ENCODE assay signal across 10 cellular contexts in genomic region chr11:66279092-66279797, GRCh38. TPM values are rescaled to one million over a fixed set of nuclear protein-coding genes. Genes with fewer than 3 reads are reported as not detected.
DNase-seq lines count a peak whose midpoint lies in the region; ATAC-seq, FAIRE-seq and TF ChIP-seq lines count a peak whose summit lies in the region.
"Had no signal": no experiment of that assay in that cellular context is flagged by ENCODE, and none has a peak within 500 bp of the region (broad histone marks: within the 10 kb centered on the region; RNA-seq: fewer than 3 reads in every experiment).

No MANE protein-coding gene starts in this region.

- H3K4me1 Mint-ChIP-seq in CD8-positive, alpha-beta memory T cell = peaks cover 30 to 52% (median 35%) of the 10 kb centered on the region in 3 donors
- H3K4me1 Mint-ChIP-seq in natural killer cell treated with Interleukin-12 subunit alpha and Interleukin-12 subunit beta and Interleukin-15 and Interleukin-18, amount 100 ng/mL, for 72 hours (ENCODE audit: low read depth in 2 of 2) = peaks cover 15 to 48% of the 10 kb centered on the region in 2 donors

- no peak overlapping the region for H3K4me2 ChIP-seq in GM12878 (ENCODE audit: control insufficient read depth, insufficient read depth)

- H3K27me3 ChIP-seq in CD8-positive, alpha-beta memory T cell (ENCODE audit: insufficient read depth, low read length, poor library complexity, severe bottlenecking) = no peaks in the 10 kb centered on the region
- no peaks in the 10 kb centered on the region for H3K27me3 ChIP-seq in HUES48 (ENCODE audit: control insufficient read depth, insufficient read depth, low read length)
- no peaks in the 10 kb centered on the region for H3K27me3 ChIP-seq in GM12878 (replicated peaks in 1 of 2; ENCODE audit: control insufficient read depth in 2 of 2, insufficient read depth in 2 of 2, low read length in 1 of 2)

- no peak overlapping the region for H3K4me3 ChIP-seq in CD8-positive, alpha-beta memory T cell (ENCODE audit: low read length)
- H3K4me3 ChIP-seq in HUES48 (ENCODE audit: low read depth, low read length) (peak overlapping the region; percentile 45), GM12878 (no peak overlapping the region)

- RAD21 ChIA-PET in GM12878 (lab: Charles Lee; ENCODE audit: unreplicated experiment) = interaction anchor here (1.0 kb wide), 1 partner anchor 24 kb away, joined by 4 read pairs; no protein-coding TSS in a partner anchor

- no peak for TF ChIP-seq RAD21 in GM12878 (IDR thresholded peaks at IDR 0.05; ENCODE audit: insufficient read depth, low read depth, low read length)

- H3K9me3 Mint-ChIP-seq in CD8-positive, alpha-beta memory T cell = no peaks in the 10 kb centered on the region
- H3K9me3 Mint-ChIP-seq in natural killer cell treated with Interleukin-12 subunit alpha and Interleukin-12 subunit beta and Interleukin-15 and Interleukin-18, amount 100 ng/mL, for 72 hours = no peaks in the 10 kb centered on the region

- intact Hi-C loops in GM12878 (cut with micrococcal nuclease; ENCODE audit: unreplicated experiment) = no loop called here
- intact Hi-C loops in cardiac septum (cut with DNase I) = no loop called here

- FAIRE-seq in GM12878 (lab: Jason Lieb, UNC) = no peak
- FAIRE-seq: keratinocyte had no signal

- H3K4me3 Mint-ChIP-seq in CD8-positive, alpha-beta memory T cell = peak overlapping the region; percentile 57 to 75 (median 64)
- H3K4me3 Mint-ChIP-seq in natural killer cell treated with Interleukin-12 subunit alpha and Interleukin-12 subunit beta and Interleukin-15 and Interleukin-18, amount 100 ng/mL, for 72 hours = peak overlapping the region; percentile 52

- H3K27me3 Mint-ChIP-seq in CD8-positive, alpha-beta memory T cell = peaks cover 0 to 7% of the 10 kb centered on the region in 2 donors
- peaks cover 0 to 10% of the 10 kb centered on the region in 2 donors for H3K27me3 Mint-ChIP-seq in natural killer cell treated with Interleukin-12 subunit alpha and Interleukin-12 subunit beta and Interleukin-15 and Interleukin-18, amount 100 ng/mL, for 72 hours

- in situ Hi-C loops in GM12878 (cut with MboI) = no loop called here

- H3K27ac ChIP-seq in CD8-positive, alpha-beta memory T cell (ENCODE audit: low read depth, low read length) = no peak overlapping the region
- H3K27ac ChIP-seq in HUES48 (ENCODE audit: low read depth, low read length) (no peak overlapping the region), GM12878 (ENCODE audit: control insufficient read depth, insufficient read depth) (no peak overlapping the region)
- H3K27ac ChIP-seq: neutrophil had no signal

- peaks cover 0 to 29% (median under 1%) of the 10 kb centered on the region in 3 donors for H3K36me3 Mint-ChIP-seq in CD8-positive, alpha-beta memory T cell
- peaks cover 2% of the 10 kb centered on the region for H3K36me3 Mint-ChIP-seq in natural killer cell treated with Interleukin-12 subunit alpha and Interleukin-12 subunit beta and Interleukin-15 and Interleukin-18, amount 100 ng/mL, for 72 hours

- WGBS in GM12878 (ENCODE audit: insufficient coverage, insufficient replicate concordance, low lambda C conversion rate, missing lambda C conversion rate) = 77% methylated on average over 12 of the region's 16 CpGs

- no peak for TF ChIP-seq EP300 in GM12878 (IDR thresholded peaks at IDR 0.05; ENCODE audit: borderline replicate concordance in 1 of 2, control insufficient read depth in 1 of 2, low read depth in 2 of 2, low read length in 2 of 2)

- no peak overlapping the region for H2AFZ ChIP-seq in GM12878 (ENCODE audit: control insufficient read depth, low read depth, low read length)

- H3K4me1 ChIP-seq in CD8-positive, alpha-beta memory T cell (ENCODE audit: insufficient read depth, low read length) = peaks cover 30% of the 10 kb centered on the region
- H3K4me1 ChIP-seq in HUES48 (ENCODE audit: control insufficient read depth, insufficient read depth, low read length) (peaks cover 9% of the 10 kb centered on the region), GM12878 (ENCODE audit: control insufficient read depth, insufficient read depth, low read length) (peaks cover 12% of the 10 kb centered on the region)

- CTCF ChIA-PET in CD8-positive, alpha-beta memory T cell (lab: Charles Lee) = interaction anchor here (0.8 to 1.1 kb wide), 3 partner anchors 10 to 57 kb away, joined by 3 to 8 read pairs (median 3); partner anchors contain the start of gene YIF1A
- CTCF ChIA-PET in GM12878 (lab: Yijun Ruan, JAX) = interaction anchor here (0.5 to 1.7 kb wide), 3 partner anchors 9 to 612 kb away, joined by 3 to 7 read pairs (median 3); partner anchors contain the start of gene YIF1A

- H3K79me2 ChIP-seq in GM12878 (ENCODE audit: control insufficient read depth, insufficient read depth, low read length) = no peaks in the 10 kb centered on the region

- no peaks in the 10 kb centered on the region for H3K9me3 ChIP-seq in CD8-positive, alpha-beta memory T cell (ENCODE audit: low read length)
- H3K9me3 ChIP-seq in HUES48 (ENCODE audit: control insufficient read depth, insufficient read depth, low read length) (no peaks in the 10 kb centered on the region), GM12878 (replicated peaks; ENCODE audit: control insufficient read depth, insufficient read depth, low read length) (no peaks in the 10 kb centered on the region)
- H3K9me3 ChIP-seq: neutrophil had no signal

- POLR2A ChIA-PET in CD8-positive, alpha-beta memory T cell (lab: Charles Lee) = interaction anchor here (0.6 to 1.0 kb wide), 7 partner anchors 10 to 944 kb away, joined by 3 to 6 read pairs (median 4); partner anchors contain the start of gene YIF1A
- POLR2A ChIA-PET in GM12878 (lab: Charles Lee) = interaction anchor here (0.6 to 2.0 kb wide), 2 partner anchors 10 to 223 kb away, joined by 3 to 7 read pairs; partner anchors contain the start of gene YIF1A

- TF ChIP-seq POLR2A in GM12878 (IDR thresholded peaks at IDR 0.05; ENCODE audit: low read depth, low read length) = peak; percentile 55

- TF ChIP-seq CTCF in GM12878 (IDR thresholded peaks at IDR 0.05 in 2 of 3, conservative IDR thresholded peaks at IDR 0.05 in 1 of 3; ENCODE audit: control insufficient read depth in 2 of 3, extremely low read depth in 1 of 3, insufficient read depth in 1 of 3, low read depth in 3 of 3, low read length in 3 of 3) = no peak

- no peaks in the 10 kb centered on the region; the same call in 1 of the 2 replicates for H4K20me1 ChIP-seq in GM12878 (ENCODE audit: control insufficient read depth, insufficient read depth)

- peak overlapping the region in 7 of 8 donors; percentile 19 to 96 (median 80) for H3K27ac Mint-ChIP-seq in CD8-positive, alpha-beta memory T cell
- H3K27ac Mint-ChIP-seq in natural killer cell treated with Interleukin-12 subunit alpha and Interleukin-12 subunit beta and Interleukin-15 and Interleukin-18, amount 100 ng/mL, for 72 hours = no peak overlapping the region

- no TSS peak for BruUV-seq in GM12878 (replicated peaks; lab: Mats Ljungman, UMichigan)

- peaks cover 13% of the 10 kb centered on the region for H3K36me3 ChIP-seq in CD8-positive, alpha-beta memory T cell (ENCODE audit: insufficient read depth, low read length)
- H3K36me3 ChIP-seq in HUES48 (ENCODE audit: control insufficient read depth, insufficient read depth, low read length) (peaks cover 17% of the 10 kb centered on the region), GM12878 (ENCODE audit: control insufficient read depth in 2 of 2, insufficient read depth in 2 of 2, low read length in 1 of 2) (peaks cover 5 to 16% of the 10 kb centered on the region in 2 experiments)

- ATAC-seq in GM12878 (no peak), GM19452 (IDR thresholded peaks at IDR 0.05; ENCODE audit: unreplicated experiment) (no peak)
- no peak for ATAC-seq in natural killer cell treated with Interleukin-12 subunit alpha and Interleukin-12 subunit beta and Interleukin-15 and Interleukin-18, amount 100 ng/mL, for 72 hours

- SMC1A ChIA-PET in GM12878 (lab: Charles Lee; ENCODE audit: uncharacterized antibody, unreplicated experiment) = no interaction called here

- no peak overlapping the region for H3K9ac ChIP-seq in HUES48 (ENCODE audit: low read depth, low read length)
- H3K9ac ChIP-seq in GM12878 (ENCODE audit: control insufficient read depth, insufficient read depth, low read length) = no peak overlapping the region

- no peak for DNase-seq in CD8-positive, alpha-beta memory T cell
- no peak for DNase-seq in GM12878 (ENCODE audit: low read depth, low spot score)
- DNase-seq in natural killer cell treated with Interleukin-12 subunit alpha and Interleukin-12 subunit beta and Interleukin-15 and Interleukin-18, amount 100 ng/mL, for 72 hours (ENCODE audit: low spot score) = no peak
- no peak for DNase-seq in DMS153 (lab: John Stamatoyannopoulos, UW)
- no peak for DNase-seq in cardiac septum (ENCODE audit: low spot score)
- DNase-seq: central memory CD4-positive, alpha-beta T cell had no signal

RNA-seq across cellular contexts. Expression of gene CNIH2, which starts 1.3 kb away (rescaled TPM):
- 1 to 10 TPM; 2.7 to 2.8 TPM for total RNA-seq in CD8-positive, alpha-beta memory T cell
- not detected for polyA plus RNA-seq in CD8-positive, alpha-beta memory T cell
- total RNA-seq in GM12878 (2013; cell fraction: nucleolus; rRNA removed) = 0.32 and 0.58 TPM in 2 replicates
- total RNA-seq in GM12878 (2014; rRNA removed) (0.38 and 0.62 TPM in 2 replicates), GM12878 (2014; rRNA removed; fragmentation: Illumina TruSeq; extraction: Trizol) (0.23 and 0.27 TPM in 2 replicates), GM12878 (2021) (1.2 and 2.0 TPM in 2 replicates), cardiac septum (0.22 TPM)
- 0.29 TPM for polyA plus RNA-seq in GM12878 (2011; ENCODE audit: low read depth)
- polyA plus RNA-seq in GM12878 (2011; rRNA removed) (0.73 and 0.76 TPM in 2 replicates), GM12878 (2014; fragmentation: Illumina TruSeq; extraction: Trizol) (0.82 and 0.90 TPM in 2 replicates), GM12878 (2014; fragmentation: Nextera tagmentation; extraction: Ambion mirVana) (under 1 TPM in 1 of 2 experiments, not detected in 1; 0.07 TPM), GM12878 (2014; rRNA removed) (1.0 and 1.3 TPM in 2 replicates), GM12878 (2016; fragmentation: Nextera tagmentation; extraction: Ambion mirVana) (under 1 TPM in 1 of 2 experiments, not detected in 1; 0.19 TPM)
- polyA plus RNA-seq in GM12878 (2011; cell fraction: cytosol; rRNA removed) = 0.90 and 1.0 TPM in 2 replicates
- polyA plus RNA-seq in GM12878 (2011; cell fraction: nucleus; rRNA removed) = 2.7 and 2.9 TPM in 2 replicates
- polyA plus RNA-seq in GM12878 (2012) = 0.77 and 0.97 TPM in 2 replicates
- 1.1 TPM in 1 of 2 replicates, not detected in the other for polyA minus RNA-seq in GM12878 (2011; rRNA and poly(A)+ RNA removed)
- polyA minus RNA-seq in GM12878 (2011; cell fraction: cytosol; rRNA and poly(A)+ RNA removed) = not detected in 2 replicates
- polyA minus RNA-seq in GM12878 (2011; cell fraction: nucleus; rRNA and poly(A)+ RNA removed) = 0.24 and 0.57 TPM in 2 replicates
- total RNA-seq in natural killer cell treated with Interleukin-12 subunit alpha and Interleukin-12 subunit beta and Interleukin-15 and Interleukin-18, amount 100 ng/mL, for 72 hours = 1 to 10 TPM; 1.2 to 2.6 TPM

RNA-seq across cellular contexts. Expression of gene YIF1A, which starts 9.7 kb away (rescaled TPM):
- 10 to 100 TPM; 96.5 to 97.3 TPM for total RNA-seq in CD8-positive, alpha-beta memory T cell
- polyA plus RNA-seq in CD8-positive, alpha-beta memory T cell = 61.7 TPM
- total RNA-seq in GM12878 (2013; cell fraction: nucleolus; rRNA removed) = 40.4 and 41.0 TPM in 2 replicates
- 97.7 and 123 TPM in 2 replicates for total RNA-seq in GM12878 (2014; rRNA removed)
- total RNA-seq in GM12878 (2014; rRNA removed; fragmentation: Illumina TruSeq; extraction: Trizol) = 30.4 and 37.3 TPM in 2 replicates
- total RNA-seq in GM12878 (2021) = 84.0 and 91.0 TPM in 2 replicates
- polyA plus RNA-seq in GM12878 (2011; ENCODE audit: low read depth) = 66.9 TPM
- 17.2 and 40.2 TPM in 2 replicates for polyA plus RNA-seq in GM12878 (2011; rRNA removed)
- polyA plus RNA-seq in GM12878 (2011; cell fraction: cytosol; rRNA removed) = 108 and 130 TPM in 2 replicates
- 81.0 and 87.6 TPM in 2 replicates for polyA plus RNA-seq in GM12878 (2011; cell fraction: nucleus; rRNA removed)
- 63.6 and 76.4 TPM in 2 replicates for polyA plus RNA-seq in GM12878 (2012)
- polyA plus RNA-seq in GM12878 (2014; fragmentation: Illumina TruSeq; extraction: Trizol) = 40.0 and 52.5 TPM in 2 replicates
- 10 to 100 TPM in 1 of 2 experiments, 1 to 10 TPM in 1; 6.6 to 17.5 TPM for polyA plus RNA-seq in GM12878 (2014; fragmentation: Nextera tagmentation; extraction: Ambion mirVana)
- polyA plus RNA-seq in GM12878 (2014; rRNA removed) = 93.2 and 96.0 TPM in 2 replicates
- polyA plus RNA-seq in GM12878 (2016; fragmentation: Nextera tagmentation; extraction: Ambion mirVana) = 100 to 1,000 TPM; 111 to 128 TPM
- polyA minus RNA-seq in GM12878 (2011; rRNA and poly(A)+ RNA removed) = 65.0 and 103 TPM in 2 replicates
- 46.4 and 50.5 TPM in 2 replicates for polyA minus RNA-seq in GM12878 (2011; cell fraction: cytosol; rRNA and poly(A)+ RNA removed)
- 21.9 and 37.2 TPM in 2 replicates for polyA minus RNA-seq in GM12878 (2011; cell fraction: nucleus; rRNA and poly(A)+ RNA removed)
- 10 to 100 TPM; 62.7 to 76.1 TPM for total RNA-seq in natural killer cell treated with Interleukin-12 subunit alpha and Interleukin-12 subunit beta and Interleukin-15 and Interleukin-18, amount 100 ng/mL, for 72 hours
- 74.0 TPM for total RNA-seq in cardiac septum

RNA-seq across cellular contexts. Expression of gene RAB1B, which starts 10.8 kb away (rescaled TPM):
- total RNA-seq in CD8-positive, alpha-beta memory T cell = 100 to 1,000 TPM; 119 to 125 TPM
- polyA plus RNA-seq in CD8-positive, alpha-beta memory T cell = 18.6 TPM
- total RNA-seq in GM12878 (2013; cell fraction: nucleolus; rRNA removed) = 16.5 and 17.0 TPM in 2 replicates
- total RNA-seq in GM12878 (2014; rRNA removed) (130 and 142 TPM in 2 replicates), GM12878 (2014; rRNA removed; fragmentation: Illumina TruSeq; extraction: Trizol) (61.7 and 69.3 TPM in 2 replicates), GM12878 (2021) (138 and 150 TPM in 2 replicates), cardiac septum (124 TPM)
- 39.7 TPM for polyA plus RNA-seq in GM12878 (2011; ENCODE audit: low read depth)
- polyA plus RNA-seq in GM12878 (2011; rRNA removed) (53.4 and 130 TPM in 2 replicates), GM12878 (2014; fragmentation: Illumina TruSeq; extraction: Trizol) (65.1 and 117 TPM in 2 replicates), GM12878 (2014; fragmentation: Nextera tagmentation; extraction: Ambion mirVana) (10 to 100 TPM; 10.4 to 15.6 TPM), GM12878 (2014; rRNA removed) (193 and 221 TPM in 2 replicates), GM12878 (2016; fragmentation: Nextera tagmentation; extraction: Ambion mirVana) (10 to 100 TPM; 66.1 to 76.4 TPM)
- 222 and 264 TPM in 2 replicates for polyA plus RNA-seq in GM12878 (2011; cell fraction: cytosol; rRNA removed)
- 109 and 129 TPM in 2 replicates for polyA plus RNA-seq in GM12878 (2011; cell fraction: nucleus; rRNA removed)
- 97.6 and 106 TPM in 2 replicates for polyA plus RNA-seq in GM12878 (2012)
- polyA minus RNA-seq in GM12878 (2011; rRNA and poly(A)+ RNA removed) = 105 and 171 TPM in 2 replicates
- 62.7 and 73.4 TPM in 2 replicates for polyA minus RNA-seq in GM12878 (2011; cell fraction: cytosol; rRNA and poly(A)+ RNA removed)
- 14.0 and 21.5 TPM in 2 replicates for polyA minus RNA-seq in GM12878 (2011; cell fraction: nucleus; rRNA and poly(A)+ RNA removed)
- total RNA-seq in natural killer cell treated with Interleukin-12 subunit alpha and Interleukin-12 subunit beta and Interleukin-15 and Interleukin-18, amount 100 ng/mL, for 72 hours = 100 to 1,000 TPM; 139 to 146 TPM

RNA-seq across cellular contexts. Expression of gene TMEM151A, which starts 12.4 kb away (rescaled TPM):
- total RNA-seq in CD8-positive, alpha-beta memory T cell = not detected
- polyA plus RNA-seq in CD8-positive, alpha-beta memory T cell = not detected
- total RNA-seq in GM12878 (2013; cell fraction: nucleolus; rRNA removed) = not detected in 2 replicates
- not detected in 2 replicates for total RNA-seq in GM12878 (2014; rRNA removed)
- not detected in 2 replicates for total RNA-seq in GM12878 (2014; rRNA removed; fragmentation: Illumina TruSeq; extraction: Trizol)
- 0.11 TPM in 1 of 2 replicates, not detected in the other for total RNA-seq in GM12878 (2021)
- polyA plus RNA-seq in GM12878 (2011; ENCODE audit: low read depth) = not detected
- polyA plus RNA-seq in GM12878 (2011; rRNA removed) = not detected in 2 replicates
- 0.03 TPM in 1 of 2 replicates, not detected in the other for polyA plus RNA-seq in GM12878 (2011; cell fraction: cytosol; rRNA removed)
- not detected in 2 replicates for polyA plus RNA-seq in GM12878 (2011; cell fraction: nucleus; rRNA removed)
- polyA plus RNA-seq in GM12878 (2012) = 0.07 TPM in 1 of 2 replicates, not detected in the other
- not detected in 2 replicates for polyA plus RNA-seq in GM12878 (2014; fragmentation: Illumina TruSeq; extraction: Trizol)
- not detected for polyA plus RNA-seq in GM12878 (2014; fragmentation: Nextera tagmentation; extraction: Ambion mirVana)
- polyA plus RNA-seq in GM12878 (2014; rRNA removed) = 0.04 TPM in 1 of 2 replicates, not detected in the other
- polyA plus RNA-seq in GM12878 (2016; fragmentation: Nextera tagmentation; extraction: Ambion mirVana) = not detected
- polyA minus RNA-seq in GM12878 (2011; rRNA and poly(A)+ RNA removed) = not detected in 2 replicates
- polyA minus RNA-seq in GM12878 (2011; cell fraction: cytosol; rRNA and poly(A)+ RNA removed) = not detected in 2 replicates
- polyA minus RNA-seq in GM12878 (2011; cell fraction: nucleus; rRNA and poly(A)+ RNA removed) = not detected in 2 replicates
- total RNA-seq in natural killer cell treated with Interleukin-12 subunit alpha and Interleukin-12 subunit beta and Interleukin-15 and Interleukin-18, amount 100 ng/mL, for 72 hours = not detected
- 0.24 TPM for total RNA-seq in cardiac septum
- polyA plus RNA-seq: keratinocyte had no signal

RNA-seq across cellular contexts. Expression of gene KLC2, which starts 21.7 kb away (rescaled TPM):
- total RNA-seq in CD8-positive, alpha-beta memory T cell = 10 to 100 TPM; 61.6 to 65.9 TPM
- 11.9 TPM for polyA plus RNA-seq in CD8-positive, alpha-beta memory T cell
- total RNA-seq in GM12878 (2013; cell fraction: nucleolus; rRNA removed) = 28.6 and 37.5 TPM in 2 replicates
- total RNA-seq in GM12878 (2014; rRNA removed) = 10.2 and 10.3 TPM in 2 replicates
- 6.2 and 9.6 TPM in 2 replicates for total RNA-seq in GM12878 (2014; rRNA removed; fragmentation: Illumina TruSeq; extraction: Trizol)
- total RNA-seq in GM12878 (2021) = 29.9 and 35.0 TPM in 2 replicates
- polyA plus RNA-seq in GM12878 (2011; ENCODE audit: low read depth) = 7.6 TPM
- 3.4 and 9.4 TPM in 2 replicates for polyA plus RNA-seq in GM12878 (2011; rRNA removed)
- 10.8 and 15.5 TPM in 2 replicates for polyA plus RNA-seq in GM12878 (2011; cell fraction: cytosol; rRNA removed)
- 66.8 and 75.2 TPM in 2 replicates for polyA plus RNA-seq in GM12878 (2011; cell fraction: nucleus; rRNA removed)
- polyA plus RNA-seq in GM12878 (2012) = 11.2 and 12.3 TPM in 2 replicates
- 3.2 and 10.3 TPM in 2 replicates for polyA plus RNA-seq in GM12878 (2014; fragmentation: Illumina TruSeq; extraction: Trizol)
- under 1 TPM in 1 of 2 experiments, not detected in 1; 0.14 TPM for polyA plus RNA-seq in GM12878 (2014; fragmentation: Nextera tagmentation; extraction: Ambion mirVana)
- polyA plus RNA-seq in GM12878 (2014; rRNA removed) = 22.3 and 31.5 TPM in 2 replicates
- 10 to 100 TPM; 15.2 to 18.8 TPM for polyA plus RNA-seq in GM12878 (2016; fragmentation: Nextera tagmentation; extraction: Ambion mirVana)
- 19.8 and 22.3 TPM in 2 replicates for polyA minus RNA-seq in GM12878 (2011; rRNA and poly(A)+ RNA removed)
- polyA minus RNA-seq in GM12878 (2011; cell fraction: cytosol; rRNA and poly(A)+ RNA removed) = 15.5 and 15.6 TPM in 2 replicates
- polyA minus RNA-seq in GM12878 (2011; cell fraction: nucleus; rRNA and poly(A)+ RNA removed) = 15.0 and 23.2 TPM in 2 replicates
- 10 to 100 TPM; 38.0 to 77.2 TPM for total RNA-seq in natural killer cell treated with Interleukin-12 subunit alpha and Interleukin-12 subunit beta and Interleukin-15 and Interleukin-18, amount 100 ng/mL, for 72 hours
- total RNA-seq in cardiac septum = 43.5 TPM

Comparison
In these comparisons a context has a peak if more than half of its experiments do, and no peak if none do; other contexts are left out.
1. H3K27ac Mint-ChIP-seq: peak in CD8-positive, alpha-beta memory T cell (7 of 8); none in natural killer cell treated with Interleukin-12 subunit alpha and Interleukin-12 subunit beta and Interleukin-15 and Interleukin-18, amount 100 ng/mL, for 72 hours (0 of 2).